ENCODE assay signal across 8 cellular contexts in genomic region chr1:161038523-161039153, GRCh38. TPM values are rescaled to one million over a fixed set of nuclear protein-coding genes. Genes with fewer than 3 reads are reported as not detected.
DNase-seq lines count a peak whose midpoint lies in the region; ATAC-seq and TF ChIP-seq lines count a peak whose summit lies in the region.

Gene TSTD1 (minus strand): TSS chr1:161038964. CDS start chr1:161038889, 75 bp downstream.

- no peaks in the 10 kb centered on the region for H3K9me2 ChIP-seq in Karpas-422 (replicated peaks; ENCODE audit: insufficient read depth, low read length)

- H3K36me3 Mint-ChIP-seq in T-helper 17 cell (ENCODE audit: low read depth): peaks cover 3% of the 10 kb centered on the region

- no peak within 1 kb of the TSS for H2AFZ ChIP-seq in Karpas-422 (ENCODE audit: low read length)

- peak within 1 kb of the TSS; percentile 23 for H3K4me2 ChIP-seq in Karpas-422 (ENCODE audit: low read depth, low read length, poor library complexity, severe bottlenecking)

- peak; percentile 83 for ATAC-seq in GM21447 (IDR thresholded peaks at IDR 0.05; ENCODE audit: unreplicated experiment)
- peak; percentile 93 for ATAC-seq in T-helper 17 cell

- no peaks in the 10 kb centered on the region for H4K20me1 ChIP-seq in Karpas-422 (ENCODE audit: insufficient read depth, low read depth, low read length)

- peak within 1 kb of the TSS; percentile 92 for H3K4me3 Mint-ChIP-seq in T-helper 17 cell

- H3K4me1 Mint-ChIP-seq in T-helper 17 cell: peaks cover 34% of the 10 kb centered on the region

- H3K27ac ChIP-seq in Karpas-422 (ENCODE audit: low read length) (no peak within 1 kb of the TSS), ascending aorta (no peak within 1 kb of the TSS)

- DNase-seq in DMS 273 treated with DMSO at 0.1 percent for 48 hours (lab: John Stamatoyannopoulos, UW): peak; percentile 39
- DNase-seq in Karpas-422: peak; percentile 51
- peak; percentile 82 to 86 (median 85) for DNase-seq in T-helper 17 cell
- DNase-seq in ascending aorta (ENCODE audit: low spot score in 2 of 2): no peak
- peak; percentile 43 for DNase-seq in iris pigment epithelial cell (ENCODE audit: low read depth)
- DNase-seq in stimulated activated CD4-positive, alpha-beta T cell treated with anti-CD3 and anti-CD28 coated beads, Interleukin-12 subunit alpha, Interleukin-12 subunit beta, amount 100 ng/mL, for 48 hours (ENCODE audit: low read depth in 2 of 3, low spot score in 1 of 3): peak; percentile 71 to 83 (median 76)
- no peak for DNase-seq in dedifferentiated amniotic fluid mesenchymal stem cell (ENCODE audit: extremely low spot score)

- H3K4me1 ChIP-seq in Karpas-422 (ENCODE audit: low read length) (peaks cover 20% of the 10 kb centered on the region), ascending aorta (peaks cover 0 to under 1% of the 10 kb centered on the region in 2 donors)

- TF ChIP-seq CTCF in ascending aorta (IDR thresholded peaks at IDR 0.05): no peak

- no peaks in the 10 kb centered on the region for H3K27me3 Mint-ChIP-seq in T-helper 17 cell

- H3K79me2 ChIP-seq in Karpas-422 (ENCODE audit: low read length): peaks cover 9% of the 10 kb centered on the region

- peak within 1 kb of the TSS; percentile 49; the same call in 1 of the 2 replicates for H3K4me3 ChIP-seq in Karpas-422 (ENCODE audit: low read length)
- peak within 1 kb of the TSS; percentile 39 to 56 for H3K4me3 ChIP-seq in ascending aorta

- H3K27me3 ChIP-seq in Karpas-422 (ENCODE audit: low read length): no peaks in the 10 kb centered on the region
- H3K27me3 ChIP-seq in ascending aorta: no peaks in the 10 kb centered on the region

- intact Hi-C loops in ascending aorta (cut with DNase I): no loop called here

- peak within 1 kb of the TSS; percentile 39 for H3K9ac ChIP-seq in Karpas-422 (ENCODE audit: low read length)

- H3K9me3 ChIP-seq in Karpas-422 (ENCODE audit: low read length) (no peaks in the 10 kb centered on the region), T-helper 17 cell (ENCODE audit: control insufficient read depth, low read length, poor library complexity, severe bottlenecking) (no peaks in the 10 kb centered on the region), ascending aorta (no peaks in the 10 kb centered on the region)

- H3K36me3 ChIP-seq in Karpas-422 (ENCODE audit: insufficient read depth, low read length) (peaks cover 40% of the 10 kb centered on the region), ascending aorta (peaks cover 39 to 42% of the 10 kb centered on the region in 2 donors)

- peak within 1 kb of the TSS; percentile 89 for H3K27ac Mint-ChIP-seq in T-helper 17 cell

RNA-seq across cellular contexts. Expression of gene TSTD1, which starts in this region (rescaled TPM):
- 16.0 and 32.3 TPM in 2 replicates for total RNA-seq in Karpas-422 (2014; rRNA removed; shearing (Covaris generic); ENCODE audit: low replicate concordance)
- total RNA-seq in T-helper 17 cell (10 to 100 TPM; 45.5 to 45.7 TPM), ascending aorta (not detected)

Comparison
In these comparisons a context has a peak if more than half of its experiments do, and no peak if none do; other contexts are left out.
1. RNA of gene TSTD1 (total RNA-seq): 45.5 to 45.7 TPM in T-helper 17 cell and 16.0 to 32.3 TPM in Karpas-422; not detected in ascending aorta (single experiment); every median in the first group is over 10 times any median in the second.
2. DNase-seq: peak in DMS 273 treated with DMSO at 0.1 percent for 48 hours (single experiment), Karpas-422 (single experiment), T-helper 17 cell (3 of 3), iris pigment epithelial cell (single experiment) and stimulated activated CD4-positive, alpha-beta T cell treated with anti-CD3 and anti-CD28 coated beads, Interleukin-12 subunit alpha, Interleukin-12 subunit beta, amount 100 ng/mL, for 48 hours (3 of 3); none in ascending aorta (0 of 2) and dedifferentiated amniotic fluid mesenchymal stem cell (single experiment).